29 cellular contexts compared by ENCODE assay signal in genomic region chr1:63626222-63626621, GRCh38. TPM values are rescaled to one million over a fixed set of nuclear protein-coding genes. Genes with fewer than 3 reads are reported as not detected.
DNase-seq lines count a peak whose midpoint lies in the region; ATAC-seq and TF ChIP-seq lines count a peak whose summit lies in the region.
"Had no signal": no experiment of that assay in that cellular context is flagged by ENCODE, and none has a peak within 500 bp of the region (broad histone marks: within the 10 kb centered on the region; RNA-seq: fewer than 3 reads in every experiment).

No MANE protein-coding gene starts in this region.

- H3K27ac Mint-ChIP-seq in neural progenitor cell: peak overlapping the region; percentile 24
- H3K27ac Mint-ChIP-seq: activated CD4-positive, alpha-beta memory T cell treated with anti-CD3 and anti-CD28 coated beads for 36 hours; nephron progenitor cell; stimulated activated effector memory CD8-positive, alpha-beta T cell treated with anti-CD3 and anti-CD28 coated beads, Interleukin-12 subunit alpha, Interleukin-12 subunit beta, amount 100 ng/mL, for 72 hours had no signal

- WGBS in hepatocyte (ENCODE audit: low lambda C conversion rate, missing lambda C conversion rate): 76% methylated on average over 2 of the region's 2 CpGs

- intact Hi-C loops in left cardiac atrium (cut with DNase I) (no loop called here), A673 (cut with micrococcal nuclease; ENCODE audit: unreplicated experiment) (loop anchor here (10.0 kb wide), 1 partner anchor 139 kb away; no protein-coding TSS in a partner anchor)

- POLR2A ChIA-PET in A673 (lab: Charles Lee; ENCODE audit: low non-redundant PET): no interaction called here

- peaks cover 35% of the 10 kb centered on the region for H3K4me1 Mint-ChIP-seq in neural progenitor cell

- H3K9me2 ChIP-seq in hepatocyte (replicated peaks; ENCODE audit: insufficient read depth): no peaks in the 10 kb centered on the region

- peaks cover 14% of the 10 kb centered on the region for H3F3A ChIP-seq in neural progenitor cell (ENCODE audit: low read depth)

- TF ChIP-seq CTCF in right atrium auricular region (IDR thresholded peaks at IDR 0.05): no peak
- TF ChIP-seq CTCF in fibroblast of mammary gland (conservative IDR thresholded peaks at IDR 0.05; ENCODE audit: control insufficient read depth, insufficient read depth, low read depth, low read length): no peak
- TF ChIP-seq CTCF in neural progenitor cell (IDR thresholded peaks at IDR 0.05): no peak
- TF ChIP-seq CTCF in hepatocyte (IDR thresholded peaks at IDR 0.05; ENCODE audit: poor library complexity): no peak
- no peak for TF ChIP-seq CTCF in A673 (conservative IDR thresholded peaks at IDR 0.05; ENCODE audit: low read depth, low read length)

- H3K79me2 ChIP-seq in neural progenitor cell (ENCODE audit: low read depth) (no peaks in the 10 kb centered on the region), hepatocyte (no peaks in the 10 kb centered on the region)
- H3K79me2 ChIP-seq: parathyroid adenoma had no signal

- no peak overlapping the region for H3K4me2 ChIP-seq in neural progenitor cell
- H3K4me2 ChIP-seq in hepatocyte: no peak overlapping the region

- no peak overlapping the region for H3K9ac ChIP-seq in neural progenitor cell
- H3K9ac ChIP-seq: parathyroid adenoma had no signal

- no peaks in the 10 kb centered on the region for H3K27me3 ChIP-seq in right atrium auricular region
- no peaks in the 10 kb centered on the region for H3K27me3 ChIP-seq in neural progenitor cell
- no peaks in the 10 kb centered on the region for H3K27me3 ChIP-seq in hepatocyte
- H3K27me3 ChIP-seq in A673 (replicated peaks; ENCODE audit: insufficient read depth, low read depth, low read length, poor library complexity): no peaks in the 10 kb centered on the region
- H3K27me3 ChIP-seq: Peyer's patch, suprapubic skin had no signal

- peaks cover 4% of the 10 kb centered on the region for H3K36me3 Mint-ChIP-seq in neural progenitor cell

- CTCF ChIA-PET in A673 (lab: Charles Lee): no interaction called here

- H3K4me1 ChIP-seq in right atrium auricular region: peaks cover 0 to 35% of the 10 kb centered on the region in 2 donors
- H3K4me1 ChIP-seq in neural progenitor cell: peaks cover 39% of the 10 kb centered on the region
- peaks cover 13% of the 10 kb centered on the region for H3K4me1 ChIP-seq in hepatocyte (ENCODE audit: insufficient read depth)
- H3K4me1 ChIP-seq in A673 (ENCODE audit: insufficient read depth, low read length, poor library complexity, severe bottlenecking): no peaks in the 10 kb centered on the region
- H3K4me1 ChIP-seq: parathyroid adenoma, Peyer's patch had no signal

- DNase-seq in left cardiac atrium (no peak), right atrium auricular region (ENCODE audit: low spot score) (no peak), fibroblast of mammary gland (ENCODE audit: low read depth) (peak; percentile 58), neural progenitor cell (ENCODE audit: low spot score) (no peak), activated gamma-delta T cell treated with Interleukin-2 at 50 U/mL for 16 hours (no peak), hepatocyte (ENCODE audit: low spot score) (no peak), KG1 (lab: John Stamatoyannopoulos, UW) (no peak), A673 (ENCODE audit: low spot score) (no peak)
- DNase-seq: activated CD4-positive, alpha-beta memory T cell treated with anti-CD3 and anti-CD28 coated beads for 36 hours; activated CD8-positive, alpha-beta memory T cell treated with anti-CD3 and anti-CD28 coated beads, Interleukin-2, amount 50 U/mL, for 4 hours; activated naive CD4-positive, alpha-beta T cell treated with anti-CD3 and anti-CD28 coated beads, Interleukin-2, amount 50 U/mL, for 16 hours; CD8-positive, alpha-beta memory T cell; DMS 273 treated with DMSO at 0.1 percent for 48 hours; EL; GOT3; Karpas-422; NCI-H1092; NCI-H1930; NCI-H526 treated with DMSO at 0.1 percent for 48 hours; nephron progenitor cell; Peyer's patch; right cardiac atrium; stimulated activated CD4-positive, alpha-beta T cell treated with anti-CD3 and anti-CD28 coated beads, Interleukin-4, amount 100 ng/mL, for 24 hours had no signal

- H3K4me3 Mint-ChIP-seq in neural progenitor cell: no peak overlapping the region
- H3K4me3 Mint-ChIP-seq: activated CD4-positive, alpha-beta memory T cell treated with anti-CD3 and anti-CD28 coated beads for 36 hours; CD8-positive, alpha-beta memory T cell; nephron progenitor cell; stimulated activated effector memory CD8-positive, alpha-beta T cell treated with anti-CD3 and anti-CD28 coated beads, Interleukin-12 subunit alpha, Interleukin-12 subunit beta, amount 100 ng/mL, for 72 hours had no signal

- H3K27ac ChIP-seq in right atrium auricular region (no peak overlapping the region), neural progenitor cell (no peak overlapping the region), hepatocyte (no peak overlapping the region), A673 (ENCODE audit: low read depth, low read length, poor library complexity, severe bottlenecking) (no peak overlapping the region)
- H3K27ac ChIP-seq: parathyroid adenoma, Peyer's patch, suprapubic skin had no signal

- no peaks in the 10 kb centered on the region for H3K9me3 Mint-ChIP-seq in neural progenitor cell
- H3K9me3 Mint-ChIP-seq: activated CD4-positive, alpha-beta memory T cell treated with anti-CD3 and anti-CD28 coated beads for 36 hours; CD8-positive, alpha-beta memory T cell; nephron progenitor cell; stimulated activated effector memory CD8-positive, alpha-beta T cell treated with anti-CD3 and anti-CD28 coated beads, Interleukin-12 subunit alpha, Interleukin-12 subunit beta, amount 100 ng/mL, for 72 hours had no signal

- H3K4me3 ChIP-seq in right atrium auricular region (no peak overlapping the region), fibroblast of mammary gland (ENCODE audit: control insufficient read depth, low read depth, low read length) (no peak overlapping the region), neural progenitor cell (no peak overlapping the region), hepatocyte (no peak overlapping the region), A673 (ENCODE audit: low read depth, low read length, poor library complexity, severe bottlenecking) (no peak overlapping the region)
- H3K4me3 ChIP-seq: lung, Peyer's patch, suprapubic skin had no signal

- H3K36me3 ChIP-seq in right atrium auricular region (peaks cover 19% of the 10 kb centered on the region), neural progenitor cell (no peaks in the 10 kb centered on the region), hepatocyte (replicated peaks; ENCODE audit: insufficient read depth, low read depth) (no peaks in the 10 kb centered on the region), A673 (ENCODE audit: insufficient read depth, low read length, poor library complexity, severe bottlenecking) (no peaks in the 10 kb centered on the region)

- peaks cover 2% of the 10 kb centered on the region for H3K27me3 Mint-ChIP-seq in neural progenitor cell (ENCODE audit: insufficient read depth, low read depth)
- H3K27me3 Mint-ChIP-seq: activated CD4-positive, alpha-beta memory T cell treated with anti-CD3 and anti-CD28 coated beads for 36 hours; CD8-positive, alpha-beta memory T cell had no signal

- H4K20me1 ChIP-seq in neural progenitor cell (ENCODE audit: low read depth) (peaks cover 5% of the 10 kb centered on the region), hepatocyte (ENCODE audit: insufficient read depth, poor library complexity, severe bottlenecking) (no peaks in the 10 kb centered on the region)

- H3K9me3 ChIP-seq in right atrium auricular region: no peaks in the 10 kb centered on the region
- no peaks in the 10 kb centered on the region for H3K9me3 ChIP-seq in neural progenitor cell (ENCODE audit: low read depth)
- H3K9me3 ChIP-seq in hepatocyte (ENCODE audit: low read depth): no peaks in the 10 kb centered on the region
- no peaks in the 10 kb centered on the region for H3K9me3 ChIP-seq in A673 (ENCODE audit: low read depth, low read length, poor library complexity, severe bottlenecking)
- H3K9me3 ChIP-seq: Peyer's patch, suprapubic skin had no signal

- H2AFZ ChIP-seq in neural progenitor cell (replicated peaks) (no peak overlapping the region), hepatocyte (no peak overlapping the region)
- H2AFZ ChIP-seq: parathyroid adenoma had no signal

- ATAC-seq in left cardiac atrium: peak; percentile 48 to 63
- ATAC-seq: activated CD4-positive, CD25-positive, alpha-beta regulatory T cell treated with anti-CD3 and anti-CD28 coated beads, Interleukin-2, amount 50 U/mL, for 24 hours; esophagus mucosa; stimulated activated effector memory CD8-positive, alpha-beta T cell treated with anti-CD3 and anti-CD28 coated beads, Interleukin-12 subunit alpha, Interleukin-12 subunit beta, amount 100 ng/mL, for 72 hours had no signal

- no TSS peak for BruUV-seq in A673 (replicated peaks; lab: Mats Ljungman, UMichigan)

RNA-seq across cellular contexts. Expression of gene PGM1, which starts 33.0 kb away (rescaled TPM):
- total RNA-seq in left cardiac atrium (100 to 1,000 TPM; 150 to 180 TPM), right atrium auricular region (100 to 1,000 TPM; 171 to 258 TPM), neural progenitor cell (ENCODE audit: low replicate concordance) (22.7 and 29.0 TPM in 2 replicates), hepatocyte (76.1 and 88.9 TPM in 2 replicates), A673 (2021) (10.7 and 12.1 TPM in 2 replicates)
- polyA plus RNA-seq in hepatocyte: 71.2 and 85.0 TPM in 2 replicates
